In genomic region chr5:151157426-151158286, GRCh38 we compare ENCODE assay signal across 8 cellular contexts. TPM values are rescaled to one million over a fixed set of nuclear protein-coding genes. Genes with fewer than 3 reads are reported as not detected.
DNase-seq lines count a peak whose midpoint lies in the region; ATAC-seq, FAIRE-seq and TF ChIP-seq lines count a peak whose summit lies in the region.

TSS of gene ANXA6 (minus strand) at chr5:151157779. CDS start at chr5:151147901, 9,878 bp downstream.

- H3K4me2 ChIP-seq in H1 (ENCODE audit: insufficient read depth in 1 of 2, low read depth in 2 of 2, low read length in 2 of 2) = peak within 1 kb of the TSS; percentile 76 to 80

- TF ChIP-seq CTCF in A673 (conservative IDR thresholded peaks at IDR 0.05; ENCODE audit: low read depth, low read length) = no peak
- TF ChIP-seq CTCF in H1 (IDR thresholded peaks at IDR 0.05; ENCODE audit: control extremely low read depth in 1 of 3, insufficient read depth in 1 of 3, low read depth in 1 of 3, low read length in 3 of 3) = no peak

- no peak within 1 kb of the TSS for H3K14ac ChIP-seq in H1 (ENCODE audit: insufficient read length)

- peaks cover 11% of the 10 kb centered on the region for H3K23me2 ChIP-seq in H1 (ENCODE audit: low read depth, low read length)

- CTCF ChIA-PET in A673 (lab: Charles Lee) (interaction anchor here (1.0 kb wide), 1 partner anchor 32 kb away, joined by 4 read pairs; no protein-coding TSS in a partner anchor), H1 (lab: Charles Lee; ENCODE audit: partially characterized antibody) (interaction anchor here (0.9 to 20.0 kb wide), 5 partner anchors 9 to 108 kb away, joined by 3 to 810 read pairs (median 5); no protein-coding TSS in a partner anchor)

- H2AK5ac ChIP-seq in H1 (ENCODE audit: low read depth, low read length) = no peak within 1 kb of the TSS

- H3K36me3 ChIP-seq in A673 (ENCODE audit: insufficient read depth, low read length, poor library complexity, severe bottlenecking) = no peaks in the 10 kb centered on the region
- no peaks in the 10 kb centered on the region for H3K36me3 ChIP-seq in H1 (ENCODE audit: control insufficient read depth in 2 of 4, insufficient read depth in 4 of 4, low read length in 3 of 4)

- 0 out of 2 replicates have a peak within 1 kb of the TSS, but pooled peaks have one; percentile 81 for H2BK15ac ChIP-seq in H1 (ENCODE audit: low read length)

- no peak within 1 kb of the TSS for H3K23ac ChIP-seq in H1 (ENCODE audit: insufficient read length)

- peak within 1 kb of the TSS; percentile 8; the same call in 1 of the 2 replicates for H2BK5ac ChIP-seq in H1 (ENCODE audit: low read depth, low read length)

- H4K5ac ChIP-seq in H1 (ENCODE audit: insufficient read length, low read depth, low read length) = peak within 1 kb of the TSS; percentile 53

- peak in 1 of 2 experiments; percentile 19; a peak in 1 of 3 replicates for TF ChIP-seq POLR2A in H1 (IDR thresholded peaks at IDR 0.05; ENCODE audit: control extremely low read depth in 1 of 2, low read depth in 2 of 2, low read length in 2 of 2)

- peak within 1 kb of the TSS; percentile 97 for H3K18ac ChIP-seq in H1 (ENCODE audit: extremely low read depth, low read length)

- ATAC-seq in GM18520 (IDR thresholded peaks at IDR 0.05; ENCODE audit: unreplicated experiment) (peak; percentile 35), HG03066 (IDR thresholded peaks at IDR 0.05; ENCODE audit: low read depth, unreplicated experiment) (peak; percentile 46), memory B cell (ENCODE audit: low read depth) (peak; percentile 60)

- WGBS in H1 (ENCODE audit: extremely low coverage in 1 of 2, insufficient coverage in 1 of 2, insufficient read length in 1 of 2, insufficient replicate concordance in 2 of 2, low coverage in 1 of 2, low lambda C conversion rate in 2 of 2, missing lambda C conversion rate in 1 of 2), 2 experiments = 5% methylated on average over 46 of the region's 60 CpGs; no CpG with 5 or more reads in 1 of the 2 experiments

- peak within 1 kb of the TSS; percentile 32; the same call in 1 of the 2 replicates for H2BK20ac ChIP-seq in H1 (ENCODE audit: low read length)

- H3K36me3 Mint-ChIP-seq in memory B cell = peaks cover under 1% of the 10 kb centered on the region

- DNase-seq in A673 (ENCODE audit: low spot score) = peak; percentile 91
- peak; percentile 72 to 85 for DNase-seq in NCI-H524 (lab: John Stamatoyannopoulos, UW)
- DNase-seq in activated CD8-positive, alpha-beta memory T cell treated with anti-CD3 and anti-CD28 coated beads for 24 hours = peak; percentile 85
- peak; percentile 50 to 84 for DNase-seq in H1 (ENCODE audit: low read depth in 1 of 2, low spot score in 2 of 2)
- peak in 1 of 2 donors; percentile 38 for DNase-seq in memory B cell (ENCODE audit: low spot score in 2 of 2)
- DNase-seq in stimulated activated CD8-positive, alpha-beta memory T cell treated with anti-CD3 and anti-CD28 coated beads, Interleukin-12 subunit alpha, Interleukin-12 subunit beta, amount 100 ng/mL, for 4 hours (ENCODE audit: low read depth) = peak; percentile 37

- BruUV-seq in A673 (replicated peaks; lab: Mats Ljungman, UMichigan) = no TSS peak

- POLR2A ChIA-PET in A673 (lab: Charles Lee; ENCODE audit: low non-redundant PET) = interaction anchor here (0.6 kb wide), 1 partner anchor 400 kb away, joined by 3 read pairs; no protein-coding TSS in a partner anchor
- POLR2A ChIA-PET in H1 (lab: Charles Lee; ENCODE audit: partially characterized antibody) = interaction anchor here (0.6 to 1.8 kb wide), 11 partner anchors 9 to 974 kb away, joined by 3 to 11 read pairs (median 3); no protein-coding TSS in a partner anchor

- H3K4me3 ChIP-seq in A673 (ENCODE audit: low read depth, low read length, poor library complexity, severe bottlenecking) (peak within 1 kb of the TSS; percentile 67), H1 (ENCODE audit: extremely low read depth in 1 of 4, insufficient read depth in 2 of 4, low read depth in 3 of 4, low read length in 4 of 4) (peak within 1 kb of the TSS; percentile 44 to 81 (median 72))

- H3K27me3 ChIP-seq in A673 (replicated peaks; ENCODE audit: insufficient read depth, low read depth, low read length, poor library complexity) = no peaks in the 10 kb centered on the region
- peaks cover 0 to 2% (median 1%) of the 10 kb centered on the region in 4 experiments; a peak in 2 of 7 replicates for H3K27me3 ChIP-seq in H1 (replicated peaks in 1 of 4; ENCODE audit: control insufficient read depth in 3 of 4, extremely low read depth in 1 of 4, insufficient read depth in 3 of 4, low read length in 3 of 4)

- H4K8ac ChIP-seq in H1 (ENCODE audit: extremely low read depth, insufficient read depth, low read length) = peak within 1 kb of the TSS; percentile 85

- H3K79me1 ChIP-seq in H1 (ENCODE audit: low read depth, low read length) = no peaks in the 10 kb centered on the region; the same call in 1 of the 2 replicates

- no peaks in the 10 kb centered on the region for H3K9me3 ChIP-seq in A673 (ENCODE audit: low read depth, low read length, poor library complexity, severe bottlenecking)
- no peaks in the 10 kb centered on the region for H3K9me3 ChIP-seq in H1 (ENCODE audit: insufficient read depth in 2 of 2, low read depth in 1 of 2, low read length in 1 of 2)

- H3K27me3 Mint-ChIP-seq in memory B cell = no peaks in the 10 kb centered on the region

- no peaks in the 10 kb centered on the region for H3K9me3 Mint-ChIP-seq in memory B cell

- peaks cover 48% of the 10 kb centered on the region for H3K4me1 Mint-ChIP-seq in memory B cell

- H4K20me1 ChIP-seq in H1 (replicated peaks in 1 of 2; ENCODE audit: control insufficient read depth in 1 of 2, insufficient read depth in 2 of 2, low read length in 2 of 2) = peaks cover 0 to 4% of the 10 kb centered on the region in 2 experiments

- peak within 1 kb of the TSS; percentile 96 for H3K4me3 Mint-ChIP-seq in memory B cell

- intact Hi-C loops in A673 (cut with micrococcal nuclease; ENCODE audit: unreplicated experiment) = loop anchor here (10.0 kb wide), 1 partner anchor 593 kb away; no protein-coding TSS in a partner anchor

- H3K56ac ChIP-seq in H1 (replicated peaks; ENCODE audit: insufficient read length, low read depth, low read length) = no peak within 1 kb of the TSS

- H3K27ac ChIP-seq in A673 (ENCODE audit: low read depth, low read length, poor library complexity, severe bottlenecking) = peak within 1 kb of the TSS; percentile 74
- H3K27ac ChIP-seq in H1 (ENCODE audit: low read depth, low read length) = no peak within 1 kb of the TSS

- peak within 1 kb of the TSS; percentile 67 for H2AFZ ChIP-seq in H1 (ENCODE audit: low read length)

- H3K4me1 ChIP-seq in A673 (ENCODE audit: insufficient read depth, low read length, poor library complexity, severe bottlenecking) = peaks cover 33% of the 10 kb centered on the region
- H3K4me1 ChIP-seq in H1 (replicated peaks in 1 of 4; ENCODE audit: control insufficient read depth in 3 of 4, insufficient read depth in 4 of 4, low read length in 3 of 4) = peaks cover 0 to 16% (median 11%) of the 10 kb centered on the region in 4 experiments; a peak in 5 of 7 replicates

- FAIRE-seq in H1 (lab: Jason Lieb, UNC) = no peak

- H3K9ac ChIP-seq in H1 (replicated peaks in 1 of 4; ENCODE audit: extremely low read depth in 1 of 4, low read depth in 3 of 4, low read length in 3 of 4) = peak within 1 kb of the TSS; percentile 38 to 77 (median 50)

- H2BK120ac ChIP-seq in H1 (replicated peaks; ENCODE audit: low read depth, low read length) = no peak within 1 kb of the TSS

- peaks cover 0 to 10% of the 10 kb centered on the region in 2 experiments; a peak in 2 of 4 replicates for H3K79me2 ChIP-seq in H1 (ENCODE audit: control insufficient read depth in 1 of 2, insufficient read depth in 2 of 2, low read length in 2 of 2)

- no peak for TF ChIP-seq RAD21 in H1 (IDR thresholded peaks at IDR 0.05 in 1 of 2, conservative IDR thresholded peaks at IDR 0.05 in 1 of 2; ENCODE audit: low read depth in 2 of 2, low read length in 2 of 2)

- no peak within 1 kb of the TSS for H3K4ac ChIP-seq in H1 (replicated peaks; ENCODE audit: insufficient read length, low read depth, low read length)

- H3K27ac Mint-ChIP-seq in memory B cell = peak within 1 kb of the TSS; percentile 78

- peak within 1 kb of the TSS; percentile 75 for H4K91ac ChIP-seq in H1 (replicated peaks; ENCODE audit: insufficient read length, low read length)

- peak within 1 kb of the TSS; percentile 97; the same call in 1 of the 2 replicates for H2BK12ac ChIP-seq in H1 (ENCODE audit: low read depth, low read length)

- no peak for TF ChIP-seq EP300 in H1 (IDR thresholded peaks at IDR 0.05; ENCODE audit: borderline replicate concordance in 1 of 2, low read depth in 2 of 2, low read length in 2 of 2)

TF ChIP-seq in H1, 55 proteins besides CTCF, POLR2A, EP300 and RAD21 (continues in another document):
- TF ChIP-seq RFX5 (IDR thresholded peaks at IDR 0.05; ENCODE audit: borderline replicate concordance, low read depth, low read length) = no peak
- peak; percentile 93 for TF ChIP-seq USF2 (IDR thresholded peaks at IDR 0.05; ENCODE audit: low read length)
- TF ChIP-seq SAP30 (IDR thresholded peaks at IDR 0.05; ENCODE audit: insufficient read depth, insufficient replicate concordance, low read length) = no peak
- no peak for TF ChIP-seq TEAD4 (IDR thresholded peaks at IDR 0.05; ENCODE audit: low read depth, low read length)
- peak; percentile 48; the same call in 1 of the 2 replicates for TF ChIP-seq RBBP5 (IDR thresholded peaks at IDR 0.05; ENCODE audit: borderline replicate concordance, low read depth, low read length)
- no peak for TF ChIP-seq RXRA (IDR thresholded peaks at IDR 0.05; ENCODE audit: insufficient read depth, low read depth, low read length)
- TF ChIP-seq CREB1 (IDR thresholded peaks at IDR 0.05) = no peak
- TF ChIP-seq CBX8 (IDR thresholded peaks at IDR 0.05; ENCODE audit: borderline replicate concordance, low read depth, low read length) = no peak
- no peak for TF ChIP-seq BRCA1 (IDR thresholded peaks at IDR 0.05; ENCODE audit: low read depth, low read length)

RNA-seq across cellular contexts. Expression of gene ANXA6, which starts in this region (rescaled TPM):
- total RNA-seq in A673 (2021) = 95.9 and 130 TPM in 2 replicates
- total RNA-seq in H1 (2021; fragmentation: NEBNext Ultra II Directional; extraction: Animal tissue kit (Norgen Biotek cat#: 25700)) = 78.6 and 85.2 TPM in 2 replicates
- 61.3 and 63.5 TPM in 2 replicates for polyA plus RNA-seq in H1 (2011; rRNA removed)
- 79.0 TPM for polyA plus RNA-seq in H1 (2011; cell fraction: cytosol; rRNA removed)
- polyA plus RNA-seq in H1 (2011; cell fraction: nucleus; rRNA removed) = 88.4 TPM
- 67.7 to 90.0 TPM (median 77.9 TPM) in 4 replicates for polyA plus RNA-seq in H1 (2012, experiment 1 of 2)
- 58.0 TPM for polyA plus RNA-seq in H1 (2012, experiment 2 of 2)
- polyA plus RNA-seq in H1 (2013, experiment 1 of 2) = 48.1 TPM
- polyA plus RNA-seq in H1 (2013, experiment 2 of 2) = 46.3 TPM
- polyA minus RNA-seq in H1 (2011; rRNA and poly(A)+ RNA removed) = 95.6 and 112 TPM in 2 replicates
- polyA minus RNA-seq in H1 (2011; cell fraction: cytosol; rRNA and poly(A)+ RNA removed) = 50.6 TPM
- 65.2 TPM for polyA minus RNA-seq in H1 (2011; cell fraction: nucleus; rRNA and poly(A)+ RNA removed)
